In the genomic region with DNA sequence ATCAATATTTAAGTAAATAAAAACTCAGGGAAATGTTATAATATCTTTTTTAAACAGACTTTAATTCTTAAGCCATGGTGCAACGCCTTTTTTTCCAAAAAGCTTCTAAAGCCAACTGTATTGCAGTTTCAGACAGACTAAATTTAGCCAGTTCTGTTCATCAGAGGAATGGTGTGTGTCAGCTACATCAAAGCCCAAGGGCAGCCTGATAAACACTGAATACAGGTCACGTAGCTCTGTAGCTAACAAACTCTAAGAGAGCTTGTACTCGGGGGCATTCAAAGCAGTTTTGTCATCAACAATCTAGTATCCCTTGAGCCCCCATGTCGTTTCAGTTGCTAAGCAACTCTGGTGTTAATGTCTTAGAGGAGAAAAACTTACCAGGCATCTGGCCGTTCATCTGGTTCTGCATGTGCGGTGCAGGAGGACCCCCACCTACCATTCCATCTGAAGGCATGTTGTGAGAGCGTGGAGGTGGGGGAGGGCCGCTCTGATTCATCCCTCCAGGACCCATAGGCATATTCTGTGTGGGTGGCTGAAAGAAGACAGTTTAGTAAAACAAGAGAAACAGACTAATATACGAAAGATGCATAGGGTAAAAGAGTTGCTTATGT, we compare ENCODE assay signal across 19 cellular contexts. TPM values are rescaled to one million over a fixed set of nuclear protein-coding genes. Genes with fewer than 3 reads are reported as not detected.
DNase-seq lines count a peak whose midpoint lies in the region; ATAC-seq and TF ChIP-seq lines count a peak whose summit lies in the region.
"Had no signal": no experiment of that assay in that cellular context is flagged by ENCODE, and none has a peak within 500 bp of the region (broad histone marks: within the 10 kb centered on the region; RNA-seq: fewer than 3 reads in every experiment).

No MANE protein-coding gene starts in this region.

- no peak overlapping the region for H3K4me3 Mint-ChIP-seq in activated CD4-positive, alpha-beta T cell treated with anti-CD3 and anti-CD28 coated beads for 36 hours
- H3K4me3 Mint-ChIP-seq in T-helper 17 cell (no peak overlapping the region), nephron progenitor cell (peak overlapping the region; percentile 39)
- H3K4me3 Mint-ChIP-seq: CD14-positive monocyte, GM23338 had no signal

- H3K27me3 ChIP-seq in cardiac muscle cell: no peaks in the 10 kb centered on the region
- H3K27me3 ChIP-seq: SJCRH30 had no signal

- peaks cover 45% of the 10 kb centered on the region; the same call in 1 of the 2 replicates for H3K79me2 ChIP-seq in OCI-LY7 (ENCODE audit: insufficient read depth, low read depth, low read length)

- H3K36me3 Mint-ChIP-seq in activated CD4-positive, alpha-beta T cell treated with anti-CD3 and anti-CD28 coated beads for 36 hours (ENCODE audit: low read depth): peaks cover 46% of the 10 kb centered on the region
- H3K36me3 Mint-ChIP-seq in T-helper 17 cell (ENCODE audit: low read depth): peaks cover 11% of the 10 kb centered on the region
- H3K36me3 Mint-ChIP-seq in nephron progenitor cell (ENCODE audit: low read depth): peaks cover 75% of the 10 kb centered on the region

- no peak for TF ChIP-seq CTCF in cardiac muscle cell (IDR thresholded peaks at IDR 0.05; ENCODE audit: low read depth, low read length)
- TF ChIP-seq CTCF in nephron progenitor cell (IDR thresholded peaks at IDR 0.05): no peak
- no peak for TF ChIP-seq CTCF in OCI-LY7 (conservative IDR thresholded peaks at IDR 0.05; ENCODE audit: low read length)

- no peaks in the 10 kb centered on the region for H3K9me3 Mint-ChIP-seq in activated CD4-positive, alpha-beta T cell treated with anti-CD3 and anti-CD28 coated beads for 36 hours (ENCODE audit: low read depth)
- peaks cover 11% of the 10 kb centered on the region for H3K9me3 Mint-ChIP-seq in nephron progenitor cell
- H3K9me3 Mint-ChIP-seq: CD14-positive monocyte, GM23338 had no signal

- intact Hi-C loops in activated CD4-positive, alpha-beta T cell treated with anti-CD3 and anti-CD28 coated beads for 36 hours (cut with DNase I, micrococcal nuclease): no loop called here
- intact Hi-C loops in OCI-LY7 (cut with micrococcal nuclease; ENCODE audit: unreplicated experiment): no loop called here

- no peak overlapping the region for H3K4me2 ChIP-seq in OCI-LY7 (ENCODE audit: low read length)
- H3K4me2 ChIP-seq: GM23338 had no signal

- CTCF ChIA-PET in activated CD4-positive, alpha-beta T cell treated with anti-CD3 and anti-CD28 coated beads for 36 hours (lab: Charles Lee): no interaction called here
- CTCF ChIA-PET in OCI-LY7 (lab: Charles Lee; ENCODE audit: unreplicated experiment): no interaction called here

- peaks cover 22% of the 10 kb centered on the region for H3K4me1 Mint-ChIP-seq in activated CD4-positive, alpha-beta T cell treated with anti-CD3 and anti-CD28 coated beads for 36 hours
- peaks cover 13% of the 10 kb centered on the region for H3K4me1 Mint-ChIP-seq in T-helper 17 cell
- peaks cover 26% of the 10 kb centered on the region for H3K4me1 Mint-ChIP-seq in nephron progenitor cell
- H3K4me1 Mint-ChIP-seq: CD14-positive monocyte had no signal

- BruUV-seq in OCI-LY7 (replicated peaks; lab: Mats Ljungman, UMichigan): no TSS peak

- POLR2A ChIA-PET in activated CD4-positive, alpha-beta T cell treated with anti-CD3 and anti-CD28 coated beads for 36 hours (lab: Charles Lee): no interaction called here
- POLR2A ChIA-PET in OCI-LY7 (lab: Charles Lee): interaction anchor here (1.0 kb wide), 1 partner anchor 12 kb away, joined by 3 read pairs; no protein-coding TSS in a partner anchor

- peak; percentile 19 for ATAC-seq in activated CD4-positive, alpha-beta T cell treated with anti-CD3 and anti-CD28 coated beads for 36 hours
- ATAC-seq in T-helper 17 cell (no peak), HG03442 (IDR thresholded peaks at IDR 0.05; ENCODE audit: unreplicated experiment) (no peak)
- ATAC-seq: GM23338; stimulated activated naive CD8-positive, alpha-beta T cell treated with anti-CD3 and anti-CD28 coated beads, Interleukin-15, Interleukin-2, amounts not matched to agents 100 U/mL and 50 U/mL, for 24 hours had no signal

- H3K27ac ChIP-seq in cardiac muscle cell: peak overlapping the region; percentile 87
- no peak overlapping the region for H3K27ac ChIP-seq in OCI-LY7 (ENCODE audit: low read depth, low read length, poor library complexity, severe bottlenecking)
- H3K27ac ChIP-seq: SJCRH30 had no signal

- H3K9me2 ChIP-seq in OCI-LY7 (ENCODE audit: insufficient read depth, low read length): no peaks in the 10 kb centered on the region

- peak; percentile 19 for DNase-seq in activated CD4-positive, alpha-beta T cell treated with anti-CD3 and anti-CD28 coated beads for 36 hours
- no peak for DNase-seq in activated CD4-positive, alpha-beta T cell treated with anti-CD3 and anti-CD28 coated beads, Interleukin-2, amount 50 U/mL, for 1 hour
- no peak for DNase-seq in T-helper 17 cell
- peak; percentile 9 to 71 for DNase-seq in cardiac muscle cell (ENCODE audit: low read depth in 1 of 2, low spot score in 1 of 2)
- DNase-seq in nephron progenitor cell: peak; percentile 7
- no peak for DNase-seq in NCI-H774 (lab: John Stamatoyannopoulos, UW)
- DNase-seq in OCI-LY7 (ENCODE audit: low spot score): no peak
- DNase-seq: activated CD4-positive, alpha-beta T cell treated with anti-CD3 and anti-CD28 coated beads for 1 hour; aorta; DMS79 treated with DMSO at 0.1 percent for 48 hours; NCI-H1436; NCI-H345; SJCRH30; stimulated activated naive CD8-positive, alpha-beta T cell treated with anti-CD3 and anti-CD28 coated beads, Interleukin-15, Interleukin-2, amounts not matched to agents 100 U/mL and 50 U/mL, for 24 hours; T-helper 9 cell had no signal

- H3K27ac Mint-ChIP-seq in activated CD4-positive, alpha-beta T cell treated with anti-CD3 and anti-CD28 coated beads for 36 hours: no peak overlapping the region
- H3K27ac Mint-ChIP-seq in T-helper 17 cell (peak overlapping the region; percentile 56), nephron progenitor cell (peak overlapping the region; percentile 93)
- H3K27ac Mint-ChIP-seq: GM23338 had no signal

- H2AFZ ChIP-seq in OCI-LY7 (ENCODE audit: low read length): no peak overlapping the region
- H2AFZ ChIP-seq: GM23338 had no signal

- peaks cover 9% of the 10 kb centered on the region for H3K36me3 ChIP-seq in cardiac muscle cell
- H3K36me3 ChIP-seq in OCI-LY7 (ENCODE audit: insufficient read depth, low read length): peaks cover 99% of the 10 kb centered on the region

- H3K4me1 ChIP-seq in cardiac muscle cell (ENCODE audit: low read depth): peaks cover 37% of the 10 kb centered on the region
- H3K4me1 ChIP-seq in OCI-LY7 (ENCODE audit: insufficient read depth, low read length, poor library complexity, severe bottlenecking): peaks cover under 1% of the 10 kb centered on the region
- H3K4me1 ChIP-seq: SJCRH30 had no signal

- no peaks in the 10 kb centered on the region for H3K9me3 ChIP-seq in T-helper 17 cell (ENCODE audit: control insufficient read depth, low read length, poor library complexity, severe bottlenecking)
- H3K9me3 ChIP-seq in cardiac muscle cell (ENCODE audit: low read depth): no peaks in the 10 kb centered on the region
- no peaks in the 10 kb centered on the region; the same call in 1 of the 2 replicates for H3K9me3 ChIP-seq in OCI-LY7 (ENCODE audit: low read length)
- H3K9me3 ChIP-seq: SJCRH30 had no signal

- H3K27me3 Mint-ChIP-seq in activated CD4-positive, alpha-beta T cell treated with anti-CD3 and anti-CD28 coated beads for 36 hours: no peaks in the 10 kb centered on the region
- no peaks in the 10 kb centered on the region for H3K27me3 Mint-ChIP-seq in T-helper 17 cell
- no peaks in the 10 kb centered on the region for H3K27me3 Mint-ChIP-seq in nephron progenitor cell (ENCODE audit: low read depth, poor library complexity)

- H4K20me1 ChIP-seq in OCI-LY7 (ENCODE audit: insufficient read depth, low read length): no peaks in the 10 kb centered on the region

- H3K4me3 ChIP-seq in cardiac muscle cell (no peak overlapping the region), OCI-LY7 (ENCODE audit: low read depth, low read length, poor library complexity, severe bottlenecking) (no peak overlapping the region)
- H3K4me3 ChIP-seq: GM23338, lung, SJCRH30 had no signal

RNA-seq across cellular contexts. Expression of gene SS18, which starts 33.1 kb away (rescaled TPM):
- 10 to 100 TPM; 57.8 to 69.7 TPM for total RNA-seq in activated CD4-positive, alpha-beta T cell treated with anti-CD3 and anti-CD28 coated beads for 36 hours
- total RNA-seq in T-helper 17 cell (10 to 100 TPM; 51.8 to 65.5 TPM), cardiac muscle cell (148 and 159 TPM in 2 replicates), OCI-LY7 (2022) (192 and 197 TPM in 2 replicates)
- 84.0 and 104 TPM in 2 replicates for polyA plus RNA-seq in cardiac muscle cell
- total RNA-seq in OCI-LY7 (2014; rRNA removed; shearing (Covaris generic)): 116 and 155 TPM in 2 replicates

Comparison
In these comparisons a context has a peak if more than half of its experiments do, and no peak if none do; other contexts are left out.
1. DNase-seq: peak in activated CD4-positive, alpha-beta T cell treated with anti-CD3 and anti-CD28 coated beads for 36 hours (single experiment), cardiac muscle cell (2 of 2) and nephron progenitor cell (single experiment); none in activated CD4-positive, alpha-beta T cell treated with anti-CD3 and anti-CD28 coated beads, Interleukin-2, amount 50 U/mL, for 1 hour (single experiment), T-helper 17 cell (0 of 3), NCI-H774 (single experiment) and OCI-LY7 (single experiment).